Comparison of ENCODE assay signal across 12 cellular contexts in the genomic region with DNA sequence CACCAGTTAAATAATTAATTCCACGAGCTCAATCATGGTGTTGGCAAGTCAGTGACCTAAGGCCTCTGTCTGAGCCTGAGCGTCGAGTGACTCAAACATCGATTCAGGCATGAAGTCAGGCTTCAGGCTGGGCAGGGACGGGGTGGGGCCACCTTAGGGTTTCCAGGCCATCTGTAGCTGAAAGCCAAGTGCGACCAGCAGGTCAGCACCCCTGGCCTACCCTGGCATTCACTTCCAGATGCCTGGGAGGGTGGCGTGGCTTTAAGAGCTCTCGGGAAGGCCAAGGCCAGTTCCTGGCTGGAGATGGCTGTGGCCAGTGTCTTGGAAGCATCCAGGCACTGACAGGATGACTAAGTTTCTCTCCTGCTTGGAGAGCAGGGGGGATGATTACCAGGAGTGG.
"Had no signal": no experiment of that assay in that cellular context is flagged by ENCODE, and none has a peak within 500 bp of the region (broad histone marks: within the 10 kb centered on the region; RNA-seq: fewer than 3 reads in every experiment).

No MANE protein-coding gene starts in this region.

- H3K4me3 ChIP-seq: dorsolateral prefrontal cortex, lower lobe of right lung, vagina had no signal

- DNase-seq: activated CD4-positive, alpha-beta memory T cell treated with anti-CD3 and anti-CD28 coated beads for 36 hours; activated CD4-positive, alpha-beta T cell treated with anti-CD3 and anti-CD28 coated beads for 1 hour; activated naive CD4-positive, alpha-beta T cell; activated T-cell treated with anti-CD3 and anti-CD28 coated beads, Interleukin-2, amount 50 U/mL, for 72 hours; left cardiac atrium; lower lobe of right lung; naive thymus-derived CD8-positive, alpha-beta T cell; stimulated activated CD4-positive, alpha-beta T cell treated with anti-CD3 and anti-CD28 coated beads, Interleukin-4, amount 100 ng/mL, for 1 hour; stimulated activated CD8-positive, alpha-beta memory T cell treated with anti-CD3 and anti-CD28 coated beads, Interleukin-4, amount 100 ng/mL, for 48 hours; stimulated activated naive CD8-positive, alpha-beta T cell treated with anti-CD3 and anti-CD28 coated beads, Interleukin-15, amount 100 ng/mL, for 72 hours had no signal

- H3K9me3 ChIP-seq: lower lobe of right lung, vagina had no signal

- H3K4me1 ChIP-seq: lower lobe of right lung, vagina had no signal

- H3K27me3 ChIP-seq: dorsolateral prefrontal cortex, vagina had no signal

- ATAC-seq: activated T-cell treated with anti-CD3 and anti-CD28 coated beads, Interleukin-2, amount 50 U/mL, for 72 hours; lower lobe of right lung; naive thymus-derived CD8-positive, alpha-beta T cell; stimulated activated naive CD8-positive, alpha-beta T cell treated with anti-CD3 and anti-CD28 coated beads, Interleukin-15, amount 100 ng/mL, for 72 hours had no signal

- H3K36me3 ChIP-seq: lower lobe of right lung, vagina had no signal

- H3K27ac ChIP-seq: lower lobe of right lung, vagina had no signal
